Comparison of ENCODE assay signal across 15 cellular contexts in genomic region chr6:41184761-41185160, GRCh38. TPM values are rescaled to one million over a fixed set of nuclear protein-coding genes. Genes with fewer than 3 reads are reported as not detected.
DNase-seq lines count a peak whose midpoint lies in the region; ATAC-seq and TF ChIP-seq lines count a peak whose summit lies in the region.
"Had no signal": no experiment of that assay in that cellular context is flagged by ENCODE, and none has a peak within 500 bp of the region (broad histone marks: within the 10 kb centered on the region; RNA-seq: fewer than 3 reads in every experiment).

No MANE protein-coding gene starts in this region.

- H3K4me3 ChIP-seq in neuronal stem cell (ENCODE audit: low read length in 2 of 2), result no peak overlapping the region
- H3K4me3 ChIP-seq: A549, GM12878, GM23248 had no signal

- H3K18ac ChIP-seq in neuronal stem cell (ENCODE audit: low read length), result peak overlapping the region; percentile 15

- peaks cover 7 to 27% of the 10 kb centered on the region in 2 donors for H3K36me3 Mint-ChIP-seq in CD14-positive monocyte
- H3K36me3 Mint-ChIP-seq in central memory CD8-positive, alpha-beta T cell (ENCODE audit: insufficient read depth), result no peaks in the 10 kb centered on the region
- H3K36me3 Mint-ChIP-seq: CD4-positive, CD25-positive, alpha-beta regulatory T cell had no signal

- H3K4me1 ChIP-seq in neuronal stem cell (ENCODE audit: control insufficient read depth in 2 of 2, insufficient read depth in 1 of 2, low read depth in 1 of 2, low read length in 2 of 2), result no peaks in the 10 kb centered on the region
- H3K4me1 ChIP-seq: A549 had no signal

- H3K27ac ChIP-seq in neuronal stem cell (replicated peaks; ENCODE audit: low read length), result no peak overlapping the region
- H3K27ac ChIP-seq: A549, GM23248, HL-60 had no signal

- no peak overlapping the region for H3K4ac ChIP-seq in neuronal stem cell (ENCODE audit: low read length)

- H2BK12ac ChIP-seq in neuronal stem cell (ENCODE audit: low read length), result no peak overlapping the region

- H3K27me3 ChIP-seq in neuronal stem cell (ENCODE audit: control insufficient read depth in 3 of 3, insufficient read depth in 3 of 3, low read depth in 1 of 3, low read length in 3 of 3), result peaks cover 0 to 11% (median 0%) of the 10 kb centered on the region in 3 experiments

- ATAC-seq in central memory CD8-positive, alpha-beta T cell (replicated peaks; ENCODE audit: extremely low read depth, poor library complexity, severe bottlenecking), result no peak
- ATAC-seq in HG03175 (IDR thresholded peaks at IDR 0.05; ENCODE audit: unreplicated experiment), result no peak
- ATAC-seq: A549, GM12878, HCT116 had no signal

- H3K27me3 Mint-ChIP-seq in CD14-positive monocyte (ENCODE audit: low read depth in 3 of 3), result peaks cover 0 to 2% (median 0%) of the 10 kb centered on the region in 3 donors
- H3K27me3 Mint-ChIP-seq in central memory CD8-positive, alpha-beta T cell, result no peaks in the 10 kb centered on the region

- H2AK5ac ChIP-seq in neuronal stem cell (ENCODE audit: low read depth, low read length), result no peak overlapping the region

- peaks cover 82% of the 10 kb centered on the region for H3K4me1 Mint-ChIP-seq in CD14-positive monocyte
- peaks cover 48% of the 10 kb centered on the region for H3K4me1 Mint-ChIP-seq in central memory CD8-positive, alpha-beta T cell

- H3K23ac ChIP-seq in neuronal stem cell (ENCODE audit: low read depth, low read length, poor library complexity), result no peak overlapping the region

- WGBS in neuronal stem cell (ENCODE audit: extremely low coverage in 2 of 2, insufficient read length in 2 of 2, insufficient replicate concordance in 1 of 2), 2 donors, result no CpG with 5 or more reads among the region's 7 CpGs

- H3K9ac ChIP-seq in neuronal stem cell (ENCODE audit: low read depth, low read length, poor library complexity), result no peak overlapping the region
- H3K9ac ChIP-seq: GM23248 had no signal

- H3K4me3 Mint-ChIP-seq in CD14-positive monocyte, result peak overlapping the region in 1 of 2 donors; percentile 71
- H3K4me3 Mint-ChIP-seq in central memory CD8-positive, alpha-beta T cell, result no peak overlapping the region

- no peak overlapping the region for H4K8ac ChIP-seq in neuronal stem cell (ENCODE audit: low read depth, low read length)

- no peaks in the 10 kb centered on the region for H3K79me1 ChIP-seq in neuronal stem cell (ENCODE audit: low read depth, low read length)

- no peak overlapping the region for H2BK15ac ChIP-seq in neuronal stem cell (ENCODE audit: low read length)

- H3K4me2 ChIP-seq in neuronal stem cell (ENCODE audit: insufficient read depth, low read length, poor library complexity, severe bottlenecking), result no peak overlapping the region
- H3K4me2 ChIP-seq: A549 had no signal

- no peak overlapping the region for H2BK5ac ChIP-seq in neuronal stem cell (ENCODE audit: low read length)

- H3K9me3 Mint-ChIP-seq in CD14-positive monocyte, result peaks cover 6 to 11% (median 7%) of the 10 kb centered on the region in 7 donors
- no peaks in the 10 kb centered on the region for H3K9me3 Mint-ChIP-seq in central memory CD8-positive, alpha-beta T cell

- no peak overlapping the region for H4K91ac ChIP-seq in neuronal stem cell (ENCODE audit: low read depth, low read length, poor library complexity)

- H3K9me3 ChIP-seq in neuronal stem cell (replicated peaks in 1 of 2; ENCODE audit: control insufficient read depth in 2 of 2, insufficient read depth in 1 of 2, low read depth in 1 of 2, low read length in 2 of 2), result peaks cover 3 to 6% of the 10 kb centered on the region in 2 donors

- intact Hi-C loops in CD14-positive monocyte (cut with micrococcal nuclease), result loop anchor here (5.0 to 10.0 kb wide), 5 partner anchors 43 to 123 kb away; partner anchors contain the start of genes TREM1 (in 2 of the 2), NFYA (in 1 of the 2), OARD1 (in 1 of the 2) and TREML4 (in 1 of the 2)

- DNase-seq in CD14-positive monocyte (ENCODE audit: low spot score) (no peak), neuronal stem cell (ENCODE audit: low spot score) (no peak), DMS53 treated with DMSO at 0.1 percent for 48 hours (lab: John Stamatoyannopoulos, UW; ENCODE audit: unreplicated experiment) (no peak)
- no peak for DNase-seq in central memory CD8-positive, alpha-beta T cell (ENCODE audit: low spot score in 2 of 2)
- no peak for DNase-seq in activated T-cell treated with anti-CD3 and anti-CD28 coated beads, Interleukin-2, amount 50 U/mL, for 1 hour
- DNase-seq: CD4-positive, CD25-positive, alpha-beta regulatory T cell; DMS53; GM23248 had no signal

- no peak overlapping the region for H2AFZ ChIP-seq in neuronal stem cell (ENCODE audit: low read length)
- H2AFZ ChIP-seq: GM23248 had no signal

- H3K27ac Mint-ChIP-seq in CD14-positive monocyte, result peak overlapping the region; percentile 77 to 99 (median 97)
- peak overlapping the region; percentile 76 for H3K27ac Mint-ChIP-seq in central memory CD8-positive, alpha-beta T cell (ENCODE audit: low read depth)

- no peaks in the 10 kb centered on the region for H3K36me3 ChIP-seq in neuronal stem cell (replicated peaks in 1 of 2; ENCODE audit: control insufficient read depth in 2 of 2, insufficient read depth in 2 of 2, low read length in 2 of 2)

- no peak for TF ChIP-seq CTCF in CD14-positive monocyte (IDR thresholded peaks at IDR 0.05)

- no peak overlapping the region for H3K14ac ChIP-seq in neuronal stem cell (ENCODE audit: low read length)

- H2BK120ac ChIP-seq in neuronal stem cell (ENCODE audit: low read depth, low read length), result no peak overlapping the region

RNA-seq across cellular contexts. Expression of gene TREML2, which starts 16.2 kb away (rescaled TPM):
- 1 to 10 TPM in 1 of 2 donors, under 1 TPM in 1; 0.89 to 1.1 TPM for polyA plus RNA-seq in CD14-positive monocyte
- polyA plus RNA-seq in neuronal stem cell (2013, experiment 1 of 2), result 0.01 TPM
- polyA plus RNA-seq in neuronal stem cell (2013, experiment 2 of 2), result not detected
- polyA plus RNA-seq: A549, AG04450, BJ, GM23248 had no signal

RNA-seq across cellular contexts. Expression of gene TREM2, which starts 21.8 kb away (rescaled TPM):
- polyA plus RNA-seq in CD14-positive monocyte, result under 1 TPM; 0.54 to 0.78 TPM
- 0.07 TPM for polyA plus RNA-seq in neuronal stem cell (2013, experiment 1 of 2)
- polyA plus RNA-seq in neuronal stem cell (2013, experiment 2 of 2), result 0.04 TPM
- polyA plus RNA-seq: A549; BJ; CD4-positive, CD25-positive, alpha-beta regulatory T cell; GM12878; GM23248 had no signal

RNA-seq across cellular contexts. Expression of gene TREML1, which starts 30.6 kb away (rescaled TPM):
- 1 to 10 TPM; 2.6 to 3.6 TPM for polyA plus RNA-seq in CD14-positive monocyte
- not detected for polyA plus RNA-seq in neuronal stem cell (2013, experiment 1 of 2)
- not detected for polyA plus RNA-seq in neuronal stem cell (2013, experiment 2 of 2)
- polyA plus RNA-seq: A549; AG04450; BJ; CD4-positive, CD25-positive, alpha-beta regulatory T cell; GM23248 had no signal

RNA-seq across cellular contexts. Expression of gene TREML4, which starts 43.4 kb away (rescaled TPM):
- not detected for polyA plus RNA-seq in CD14-positive monocyte
- not detected for polyA plus RNA-seq in neuronal stem cell (2013, experiment 1 of 2)
- polyA plus RNA-seq in neuronal stem cell (2013, experiment 2 of 2), result not detected
- polyA plus RNA-seq: A549; AG04450; BJ; CD4-positive, CD25-positive, alpha-beta regulatory T cell; GM12878; GM23248 had no signal
